In the genomic region with DNA sequence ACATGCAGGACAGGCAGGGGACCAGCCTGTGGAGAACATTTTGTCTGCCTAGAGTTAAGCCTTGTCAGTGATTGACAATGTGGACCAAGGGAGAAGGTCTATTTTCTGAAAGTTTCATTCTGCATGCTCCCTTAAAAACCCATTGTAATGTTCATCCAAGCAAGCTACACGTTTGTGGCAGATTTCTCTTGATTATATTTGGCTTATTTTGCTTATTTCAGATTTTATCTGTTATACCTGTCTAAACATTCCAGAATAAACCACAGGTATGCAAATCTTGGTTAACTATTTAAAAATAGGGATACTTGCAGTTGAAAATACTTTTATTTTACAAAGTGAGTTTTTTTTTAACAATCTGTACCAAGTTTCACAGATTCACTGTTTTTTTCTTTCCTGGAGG, we compare ENCODE assay signal across 19 cellular contexts.
"Had no signal": no experiment of that assay in that cellular context is flagged by ENCODE, and none has a peak within 500 bp of the region (broad histone marks: within the 10 kb centered on the region; RNA-seq: fewer than 3 reads in every experiment).

No MANE protein-coding gene starts in this region.

- H3K4me1 ChIP-seq: right atrium auricular region had no signal

- ATAC-seq: activated CD8-positive, alpha-beta memory T cell treated with anti-CD3 and anti-CD28 coated beads, Interleukin-2, amount 10 ng/mL, durations not matched to agents 7 days and 5 days; natural killer cell; T-helper 17 cell had no signal

- H3K27ac ChIP-seq: cardiac muscle cell, left ventricle myocardium inferior, right atrium auricular region, spleen, thyroid gland had no signal

- H3K9me3 ChIP-seq: left ventricle myocardium inferior, right atrium auricular region, thyroid gland had no signal

- H3K36me3 ChIP-seq: cardiac muscle cell, left ventricle myocardium inferior, right atrium auricular region, spleen, thyroid gland had no signal

- DNase-seq: activated CD4-positive, alpha-beta memory T cell treated with anti-CD3 and anti-CD28 coated beads, Interleukin-2, amount 10 ng/mL, durations not matched to agents 7 days and 5 days; activated CD4-positive, alpha-beta T cell treated with anti-CD3 and anti-CD28 coated beads, Interleukin-2, amount 10 ng/mL, durations not matched to agents 24 days and 14 days; activated CD8-positive, alpha-beta memory T cell treated with anti-CD3 and anti-CD28 coated beads, Interleukin-2, amount 10 ng/mL, durations not matched to agents 7 days and 5 days; activated effector memory CD4-positive, alpha-beta T cell treated with anti-CD3 and anti-CD28 coated beads, Interleukin-2, amount 50 U/mL, for 16 hours; activated naive CD4-positive, alpha-beta T cell treated with anti-CD3 and anti-CD28 coated beads, Interleukin-2, amount 10 ng/mL, durations not matched to agents 7 days and 5 days; activated T-cell treated with anti-CD3 and anti-CD28 coated beads for 4 hours; amygdala; cortex of kidney; endodermal cell; left ventricle myocardium inferior; midbrain; natural killer cell; spleen; stimulated activated CD4-positive, alpha-beta T cell treated with anti-CD3 and anti-CD28 coated beads, Interleukin-4, amount 100 ng/mL, for 24 hours; stimulated activated naive CD4-positive, alpha-beta T cell treated with Interleukin-2 at 50 U/mL for 16 hours; T-helper 17 cell; thyroid gland had no signal

- H3K4me3 ChIP-seq: cardiac muscle cell, left ventricle myocardium inferior, right atrium auricular region, spleen, thyroid gland had no signal

- H3K27me3 ChIP-seq: cardiac muscle cell, right atrium auricular region, thyroid gland had no signal
